Comparison of ENCODE assay signal across 19 cellular contexts in genomic region chr15:98555173-98555515, GRCh38.
DNase-seq lines count a peak whose midpoint lies in the region; ATAC-seq and TF ChIP-seq lines count a peak whose summit lies in the region.
"Had no signal": no experiment of that assay in that cellular context is flagged by ENCODE, and none has a peak within 500 bp of the region (broad histone marks: within the 10 kb centered on the region; RNA-seq: fewer than 3 reads in every experiment).

No MANE protein-coding gene starts in this region.

- H3F3A ChIP-seq in GM23338 (replicated peaks; ENCODE audit: low read depth), result no peaks in the 10 kb centered on the region

- peaks cover 5% of the 10 kb centered on the region for H3K27me3 Mint-ChIP-seq in GM23338 (ENCODE audit: insufficient read depth, low read depth, poor library complexity)
- H3K27me3 Mint-ChIP-seq in natural killer cell (ENCODE audit: low read depth in 2 of 2), result peaks cover 22 to 24% of the 10 kb centered on the region in 2 donors

- H3K4me3 Mint-ChIP-seq in GM23338, result no peak overlapping the region
- no peak overlapping the region for H3K4me3 Mint-ChIP-seq in natural killer cell
- H3K4me3 Mint-ChIP-seq: CD4-positive, alpha-beta memory T cell; HFFc6 had no signal

- no peak for TF ChIP-seq POLR2A in body of pancreas (IDR thresholded peaks at IDR 0.05)

- peaks cover 42% of the 10 kb centered on the region for H3K4me1 Mint-ChIP-seq in GM23338
- no peaks in the 10 kb centered on the region for H3K4me1 Mint-ChIP-seq in natural killer cell
- H3K4me1 Mint-ChIP-seq: CD4-positive, alpha-beta memory T cell had no signal

- H3K36me3 Mint-ChIP-seq in GM23338 (ENCODE audit: low read depth) (peaks cover 7% of the 10 kb centered on the region), natural killer cell (no peaks in the 10 kb centered on the region)
- H3K36me3 Mint-ChIP-seq: CD4-positive, alpha-beta memory T cell had no signal

- no peaks in the 10 kb centered on the region for H3K9me3 ChIP-seq in body of pancreas
- H3K9me3 ChIP-seq: Caco-2, HAP-1 had no signal

- DNase-seq in GM23338 (ENCODE audit: low spot score) (no peak), body of pancreas (peak; percentile 56 to 67 (median 62)), fibroblast of peridontal ligament (ENCODE audit: extremely low read depth) (peak; percentile 7), posterior vena cava (ENCODE audit: low spot score) (peak; percentile 10), cortex of kidney (lab: John Stamatoyannopoulos, UW) (no peak), natural killer cell (no peak)
- DNase-seq: 8988T; C1 segment of cervical spinal cord; CD4-positive, alpha-beta memory T cell; DMS 273 treated with DMSO at 0.1 percent for 48 hours; DMS79; EL; GDM1; GM23248; HFFc6 had no signal

- no peaks in the 10 kb centered on the region for H3K79me2 ChIP-seq in GM23338 (replicated peaks; ENCODE audit: insufficient read depth)

- H3K9me3 Mint-ChIP-seq in GM23338 (peaks cover 8% of the 10 kb centered on the region), natural killer cell (no peaks in the 10 kb centered on the region)

- no peaks in the 10 kb centered on the region for H4K20me1 ChIP-seq in GM23338 (replicated peaks; ENCODE audit: insufficient read depth)

- H3K36me3 ChIP-seq in GM23338 (ENCODE audit: insufficient read depth) (no peaks in the 10 kb centered on the region), body of pancreas (replicated peaks in 1 of 2; ENCODE audit: insufficient read depth in 1 of 2, low read depth in 2 of 2) (no peaks in the 10 kb centered on the region)
- H3K36me3 ChIP-seq: HAP-1 had no signal

- intact Hi-C loops in body of pancreas (cut with DNase I) (no loop called here), posterior vena cava (cut with DNase I) (no loop called here), natural killer cell (cut with micrococcal nuclease) (no loop called here)

- no peaks in the 10 kb centered on the region for H3K27me3 ChIP-seq in GM23338 (ENCODE audit: insufficient read depth)
- H3K27me3 ChIP-seq in body of pancreas, result no peaks in the 10 kb centered on the region

- no peak overlapping the region for H3K27ac Mint-ChIP-seq in GM23338
- no peak overlapping the region for H3K27ac Mint-ChIP-seq in natural killer cell
- H3K27ac Mint-ChIP-seq: CD4-positive, alpha-beta memory T cell; HFFc6 had no signal

- 0 out of 2 replicates have a peak overlapping the region, but pooled peaks have one; percentile 14 for H2AFZ ChIP-seq in GM23338
- H2AFZ ChIP-seq: GM23248 had no signal

- H3K4me1 ChIP-seq in GM23338 (ENCODE audit: insufficient read depth), result peaks cover 40% of the 10 kb centered on the region
- peaks cover 30% of the 10 kb centered on the region for H3K4me1 ChIP-seq in body of pancreas
- H3K4me1 ChIP-seq: HAP-1 had no signal

- no peak overlapping the region for H3K4me2 ChIP-seq in GM23338

- ATAC-seq in GM23338 (no peak), body of pancreas (peak; percentile 77), natural killer cell (no peak), HG02970 (IDR thresholded peaks at IDR 0.05; ENCODE audit: low FRiP score, unreplicated experiment) (no peak)
- ATAC-seq: GM12878 had no signal

- H3K9me2 ChIP-seq in GM23338 (ENCODE audit: insufficient read depth), result peaks cover 12% of the 10 kb centered on the region; the same call in 1 of the 2 replicates

- TF ChIP-seq CTCF in GM23338 (conservative IDR thresholded peaks at IDR 0.05; ENCODE audit: low read depth in 2 of 2), result no peak
- TF ChIP-seq CTCF in body of pancreas (IDR thresholded peaks at IDR 0.05), result no peak
- TF ChIP-seq CTCF in natural killer cell (IDR thresholded peaks at IDR 0.05), result no peak

- no peak overlapping the region for H3K27ac ChIP-seq in GM23338 (ENCODE audit: low read depth)
- H3K27ac ChIP-seq in body of pancreas, result peak overlapping the region in 3 of 4 donors; percentile 35 to 63 (median 56)
- H3K27ac ChIP-seq: GM23248 had no signal

- no peak overlapping the region for H3K4me3 ChIP-seq in GM23338
- no peak overlapping the region for H3K4me3 ChIP-seq in body of pancreas
- H3K4me3 ChIP-seq: GM12878, GM23248, HAP-1 had no signal

TF ChIP-seq in GM23338, 12 proteins besides CTCF, POLR2A, EP300 and RAD21 (continues in another document):
- TF ChIP-seq, protein P1, sequence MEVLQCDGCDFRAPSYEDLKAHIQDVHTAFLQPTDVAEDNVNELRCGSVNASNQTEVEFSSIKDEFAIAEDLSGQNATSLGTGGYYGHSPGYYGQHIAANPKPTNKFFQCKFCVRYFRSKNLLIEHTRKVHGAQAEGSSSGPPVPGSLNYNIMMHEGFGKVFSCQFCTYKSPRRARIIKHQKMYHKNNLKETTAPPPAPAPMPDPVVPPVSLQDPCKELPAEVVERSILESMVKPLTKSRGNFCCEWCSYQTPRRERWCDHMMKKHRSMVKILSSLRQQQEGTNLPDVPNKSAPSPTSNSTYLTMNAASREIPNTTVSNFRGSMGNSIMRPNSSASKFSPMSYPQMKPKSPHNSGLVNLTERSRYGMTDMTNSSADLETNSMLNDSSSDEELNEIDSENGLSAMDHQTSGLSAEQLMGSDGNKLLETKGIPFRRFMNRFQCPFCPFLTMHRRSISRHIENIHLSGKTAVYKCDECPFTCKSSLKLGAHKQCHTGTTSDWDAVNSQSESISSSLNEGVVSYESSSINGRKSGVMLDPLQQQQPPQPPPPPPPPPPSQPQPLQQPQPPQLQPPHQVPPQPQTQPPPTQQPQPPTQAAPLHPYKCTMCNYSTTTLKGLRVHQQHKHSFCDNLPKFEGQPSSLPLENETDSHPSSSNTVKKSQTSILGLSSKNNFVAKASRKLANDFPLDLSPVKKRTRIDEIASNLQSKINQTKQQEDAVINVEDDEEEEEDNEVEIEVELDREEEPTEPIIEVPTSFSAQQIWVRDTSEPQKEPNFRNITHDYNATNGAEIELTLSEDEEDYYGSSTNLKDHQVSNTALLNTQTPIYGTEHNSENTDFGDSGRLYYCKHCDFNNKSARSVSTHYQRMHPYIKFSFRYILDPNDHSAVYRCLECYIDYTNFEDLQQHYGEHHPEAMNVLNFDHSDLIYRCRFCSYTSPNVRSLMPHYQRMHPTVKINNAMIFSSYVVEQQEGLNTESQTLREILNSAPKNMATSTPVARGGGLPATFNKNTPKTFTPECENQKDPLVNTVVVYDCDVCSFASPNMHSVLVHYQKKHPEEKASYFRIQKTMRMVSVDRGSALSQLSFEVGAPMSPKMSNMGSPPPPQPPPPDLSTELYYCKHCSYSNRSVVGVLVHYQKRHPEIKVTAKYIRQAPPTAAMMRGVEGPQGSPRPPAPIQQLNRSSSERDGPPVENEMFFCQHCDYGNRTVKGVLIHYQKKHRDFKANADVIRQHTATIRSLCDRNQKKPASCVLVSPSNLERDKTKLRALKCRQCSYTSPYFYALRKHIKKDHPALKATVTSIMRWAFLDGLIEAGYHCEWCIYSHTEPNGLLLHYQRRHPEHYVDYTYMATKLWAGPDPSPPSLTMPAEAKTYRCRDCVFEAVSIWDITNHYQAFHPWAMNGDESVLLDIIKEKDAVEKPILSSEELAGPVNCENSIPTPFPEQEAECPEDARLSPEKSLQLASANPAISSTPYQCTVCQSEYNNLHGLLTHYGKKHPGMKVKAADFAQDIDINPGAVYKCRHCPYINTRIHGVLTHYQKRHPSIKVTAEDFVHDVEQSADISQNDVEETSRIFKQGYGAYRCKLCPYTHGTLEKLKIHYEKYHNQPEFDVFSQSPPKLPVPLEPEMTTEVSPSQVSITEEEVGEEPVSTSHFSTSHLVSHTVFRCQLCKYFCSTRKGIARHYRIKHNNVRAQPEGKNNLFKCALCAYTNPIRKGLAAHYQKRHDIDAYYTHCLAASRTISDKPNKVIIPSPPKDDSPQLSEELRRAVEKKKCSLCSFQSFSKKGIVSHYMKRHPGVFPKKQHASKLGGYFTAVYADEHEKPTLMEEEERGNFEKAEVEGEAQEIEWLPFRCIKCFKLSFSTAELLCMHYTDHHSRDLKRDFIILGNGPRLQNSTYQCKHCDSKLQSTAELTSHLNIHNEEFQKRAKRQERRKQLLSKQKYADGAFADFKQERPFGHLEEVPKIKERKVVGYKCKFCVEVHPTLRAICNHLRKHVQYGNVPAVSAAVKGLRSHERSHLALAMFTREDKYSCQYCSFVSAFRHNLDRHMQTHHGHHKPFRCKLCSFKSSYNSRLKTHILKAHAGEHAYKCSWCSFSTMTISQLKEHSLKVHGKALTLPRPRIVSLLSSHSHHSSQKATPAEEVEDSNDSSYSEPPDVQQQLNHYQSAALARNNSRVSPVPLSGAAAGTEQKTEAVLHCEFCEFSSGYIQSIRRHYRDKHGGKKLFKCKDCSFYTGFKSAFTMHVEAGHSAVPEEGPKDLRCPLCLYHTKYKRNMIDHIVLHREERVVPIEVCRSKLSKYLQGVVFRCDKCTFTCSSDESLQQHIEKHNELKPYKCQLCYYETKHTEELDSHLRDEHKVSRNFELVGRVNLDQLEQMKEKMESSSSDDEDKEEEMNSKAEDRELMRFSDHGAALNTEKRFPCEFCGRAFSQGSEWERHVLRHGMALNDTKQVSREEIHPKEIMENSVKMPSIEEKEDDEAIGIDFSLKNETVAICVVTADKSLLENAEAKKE (CRISPR knock-in tag; IDR thresholded peaks at IDR 0.05), result no peak
- TF ChIP-seq NANOG (IDR thresholded peaks at IDR 0.05; ENCODE audit: borderline replicate concordance) (no peak), ZNF331 (CRISPR knock-in tag; IDR thresholded peaks at IDR 0.05; ENCODE audit: low read depth) (no peak), STAT1 (IDR thresholded peaks at IDR 0.05; ENCODE audit: unreplicated experiment) (no peak)
- TF ChIP-seq, protein P2, sequence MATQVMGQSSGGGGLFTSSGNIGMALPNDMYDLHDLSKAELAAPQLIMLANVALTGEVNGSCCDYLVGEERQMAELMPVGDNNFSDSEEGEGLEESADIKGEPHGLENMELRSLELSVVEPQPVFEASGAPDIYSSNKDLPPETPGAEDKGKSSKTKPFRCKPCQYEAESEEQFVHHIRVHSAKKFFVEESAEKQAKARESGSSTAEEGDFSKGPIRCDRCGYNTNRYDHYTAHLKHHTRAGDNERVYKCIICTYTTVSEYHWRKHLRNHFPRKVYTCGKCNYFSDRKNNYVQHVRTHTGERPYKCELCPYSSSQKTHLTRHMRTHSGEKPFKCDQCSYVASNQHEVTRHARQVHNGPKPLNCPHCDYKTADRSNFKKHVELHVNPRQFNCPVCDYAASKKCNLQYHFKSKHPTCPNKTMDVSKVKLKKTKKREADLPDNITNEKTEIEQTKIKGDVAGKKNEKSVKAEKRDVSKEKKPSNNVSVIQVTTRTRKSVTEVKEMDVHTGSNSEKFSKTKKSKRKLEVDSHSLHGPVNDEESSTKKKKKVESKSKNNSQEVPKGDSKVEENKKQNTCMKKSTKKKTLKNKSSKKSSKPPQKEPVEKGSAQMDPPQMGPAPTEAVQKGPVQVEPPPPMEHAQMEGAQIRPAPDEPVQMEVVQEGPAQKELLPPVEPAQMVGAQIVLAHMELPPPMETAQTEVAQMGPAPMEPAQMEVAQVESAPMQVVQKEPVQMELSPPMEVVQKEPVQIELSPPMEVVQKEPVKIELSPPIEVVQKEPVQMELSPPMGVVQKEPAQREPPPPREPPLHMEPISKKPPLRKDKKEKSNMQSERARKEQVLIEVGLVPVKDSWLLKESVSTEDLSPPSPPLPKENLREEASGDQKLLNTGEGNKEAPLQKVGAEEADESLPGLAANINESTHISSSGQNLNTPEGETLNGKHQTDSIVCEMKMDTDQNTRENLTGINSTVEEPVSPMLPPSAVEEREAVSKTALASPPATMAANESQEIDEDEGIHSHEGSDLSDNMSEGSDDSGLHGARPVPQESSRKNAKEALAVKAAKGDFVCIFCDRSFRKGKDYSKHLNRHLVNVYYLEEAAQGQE (IDR thresholded peaks at IDR 0.05; ENCODE audit: unreplicated experiment), result no peak

Comparison
In these comparisons a context has a peak if more than half of its experiments do, and no peak if none do; other contexts are left out.
1. DNase-seq: peak in body of pancreas (4 of 4), fibroblast of peridontal ligament (single experiment) and posterior vena cava (single experiment); none in GM23338 (single experiment), cortex of kidney (single experiment) and natural killer cell (single experiment).